ENCODE assay signal across 1 cellular context in the genomic region with DNA sequence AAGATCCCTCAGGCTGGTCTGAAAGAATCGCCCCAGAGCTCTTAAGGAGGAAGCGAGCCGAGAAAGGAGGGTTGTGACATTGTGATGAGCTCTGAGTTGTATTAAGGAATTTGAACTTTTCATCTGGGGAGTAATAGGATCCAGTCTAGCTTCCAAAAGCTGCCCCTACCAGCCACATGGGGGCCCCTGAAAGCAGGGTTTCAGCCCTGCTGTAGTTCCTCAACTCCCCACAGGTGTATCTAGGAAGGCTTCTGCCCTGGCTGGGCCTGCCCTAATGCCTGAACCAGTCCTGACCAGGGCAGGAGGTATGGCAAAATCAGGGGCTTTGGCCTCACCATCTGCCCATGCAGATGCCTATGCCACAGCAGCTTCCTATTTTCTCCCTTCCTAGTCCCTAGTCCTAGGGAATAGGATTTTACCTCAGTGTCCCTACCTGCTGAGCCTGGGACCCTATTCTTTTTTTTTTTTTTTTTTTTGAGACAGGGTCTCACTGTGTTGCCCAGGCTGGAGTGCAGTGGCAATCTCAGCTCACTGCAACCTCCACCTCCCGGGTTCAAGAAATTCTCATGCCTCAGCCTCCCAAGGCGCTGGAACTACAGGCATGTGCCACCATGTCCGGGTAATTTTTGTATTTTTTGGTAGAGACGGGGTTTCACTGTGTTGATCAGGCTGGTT.
TF ChIP-seq lines count a peak whose summit lies in the region.

No MANE protein-coding gene starts in this region.

TF ChIP-seq in IMR-90, 13 proteins besides CTCF, POLR2A, EP300 and RAD21:
- peak; percentile 65 for TF ChIP-seq SMC3 (IDR thresholded peaks at IDR 0.05; ENCODE audit: low read depth, low read length)
- no peak for TF ChIP-seq RFX5 (IDR thresholded peaks at IDR 0.05; ENCODE audit: low read depth, low read length)
- no peak for TF ChIP-seq NFE2L2 (IDR thresholded peaks at IDR 0.05; ENCODE audit: low read depth, low read length)
- TF ChIP-seq CEBPB (IDR thresholded peaks at IDR 0.05; ENCODE audit: low read depth, low read length) = no peak
